ENCODE assay signal across 1 cellular context in genomic region chr4:6991771-6992557, GRCh38.
TF ChIP-seq lines count a peak whose summit lies in the region.

No MANE protein-coding gene starts in this region.

TF ChIP-seq in GM23338, 12 proteins besides CTCF, POLR2A, EP300 and RAD21 (continued from another document):
- no peak for TF ChIP-seq REST (IDR thresholded peaks at IDR 0.05; ENCODE audit: unreplicated experiment)
- no peak for TF ChIP-seq ETS1 (IDR thresholded peaks at IDR 0.05)
- TF ChIP-seq STAT1 (IDR thresholded peaks at IDR 0.05; ENCODE audit: unreplicated experiment) = no peak
- no peak for TF ChIP-seq POLR2AphosphoS5 (IDR thresholded peaks at IDR 0.05; ENCODE audit: low read depth)
- no peak for TF ChIP-seq NANOG (IDR thresholded peaks at IDR 0.05; ENCODE audit: borderline replicate concordance)
- no peak for TF ChIP-seq CREB1 (CRISPR knock-in tag; IDR thresholded peaks at IDR 0.05; ENCODE audit: low read depth)
- no peak for TF ChIP-seq EZH2 (IDR thresholded peaks at IDR 0.05; ENCODE audit: low read depth, unreplicated experiment)
